In the genomic region with DNA sequence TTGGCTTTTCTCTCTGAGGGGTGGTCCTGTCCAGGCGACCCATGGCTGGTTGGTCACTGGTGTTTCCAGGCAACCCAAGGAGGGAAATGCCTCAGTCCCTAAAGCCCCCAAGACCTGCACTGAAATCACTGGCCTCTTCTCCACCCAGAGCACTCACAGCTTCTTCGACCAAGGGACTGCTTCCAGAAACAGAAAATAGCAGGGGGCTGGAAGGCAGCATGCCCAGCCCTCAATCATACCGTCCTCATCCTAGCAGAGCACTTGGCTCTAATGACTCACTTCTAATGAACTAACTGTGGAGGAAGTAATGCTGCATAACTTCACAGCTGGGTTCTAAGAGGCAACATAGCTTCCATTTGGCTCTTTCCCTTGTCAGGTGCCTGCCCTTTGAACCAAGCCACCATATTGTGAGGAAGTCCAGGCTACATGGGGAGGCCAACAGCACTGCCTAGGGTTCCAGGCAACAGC, we compare ENCODE assay signal across 1 cellular context.
TF ChIP-seq lines count a peak whose summit lies in the region.

No MANE protein-coding gene starts in this region.

TF ChIP-seq in H1, 55 proteins besides CTCF, POLR2A, EP300 and RAD21:
- TF ChIP-seq YY1 (IDR thresholded peaks at IDR 0.05; ENCODE audit: low read depth, low read length) = peak; percentile 40; the same call in 1 of the 2 replicates
- TF ChIP-seq, protein P1, sequence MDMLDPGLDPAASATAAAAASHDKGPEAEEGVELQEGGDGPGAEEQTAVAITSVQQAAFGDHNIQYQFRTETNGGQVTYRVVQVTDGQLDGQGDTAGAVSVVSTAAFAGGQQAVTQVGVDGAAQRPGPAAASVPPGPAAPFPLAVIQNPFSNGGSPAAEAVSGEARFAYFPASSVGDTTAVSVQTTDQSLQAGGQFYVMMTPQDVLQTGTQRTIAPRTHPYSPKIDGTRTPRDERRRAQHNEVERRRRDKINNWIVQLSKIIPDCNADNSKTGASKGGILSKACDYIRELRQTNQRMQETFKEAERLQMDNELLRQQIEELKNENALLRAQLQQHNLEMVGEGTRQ (IDR thresholded peaks at IDR 0.05; ENCODE audit: low read length) = no peak
